Comparison of ENCODE assay signal across 1 cellular context in the genomic region with DNA sequence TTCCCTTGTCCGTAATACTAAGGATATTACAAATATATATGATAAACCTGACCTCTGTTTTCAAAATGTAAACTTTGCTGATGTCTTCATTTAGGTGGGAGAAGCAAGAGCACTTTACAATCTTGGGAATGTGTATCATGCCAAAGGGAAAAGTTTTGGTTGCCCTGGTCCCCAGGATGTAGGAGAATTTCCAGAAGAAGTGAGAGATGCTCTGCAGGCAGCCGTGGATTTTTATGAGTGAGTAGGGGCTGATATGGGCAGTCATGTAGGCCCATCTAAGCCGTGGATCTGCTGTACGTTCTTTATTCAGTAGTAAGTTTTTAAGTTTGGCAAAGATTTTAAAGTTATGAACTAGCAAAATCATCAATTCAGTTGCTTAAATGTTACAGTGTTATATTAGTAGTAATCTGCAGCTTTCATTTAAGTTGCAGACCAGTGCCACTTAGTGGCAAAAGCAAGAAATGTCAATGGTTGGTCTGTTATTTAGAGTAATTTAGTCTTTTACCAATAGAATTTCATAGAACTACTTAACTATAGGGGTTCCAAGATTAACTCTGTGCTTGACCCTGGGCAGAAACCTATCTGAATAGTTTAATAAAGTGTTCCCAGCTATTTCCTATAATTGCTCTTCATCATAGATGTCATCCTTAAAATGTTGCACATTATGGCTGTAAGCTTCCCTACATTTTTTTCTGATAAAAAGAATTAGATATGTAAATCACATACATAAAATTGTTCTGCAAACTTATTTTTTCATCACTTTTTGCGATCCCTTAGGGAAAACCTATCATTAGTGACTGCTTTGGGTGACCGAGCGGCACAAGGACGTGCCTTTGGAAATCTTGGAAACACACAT.
A peak's percentile ranks its signal among the peaks of the same experiment; 100 is the strongest.
TF ChIP-seq lines count a peak whose summit lies in the region.

No MANE protein-coding gene starts in this region.

TF ChIP-seq in HepG2, 621 proteins besides CTCF, POLR2A, EP300 and RAD21:
- TF ChIP-seq KDM6A (CRISPR knock-in tag; IDR thresholded peaks at IDR 0.05; ENCODE audit: low read depth) (no peak), SMC3 (IDR thresholded peaks at IDR 0.05; ENCODE audit: low read length) (peak; percentile 68), ZNF883 (CRISPR knock-in tag; IDR thresholded peaks at IDR 0.05; ENCODE audit: not compliant biosample characterization) (no peak), ZNF703 (CRISPR knock-in tag; IDR thresholded peaks at IDR 0.05; ENCODE audit: borderline replicate concordance) (no peak), MED1 (CRISPR knock-in tag; IDR thresholded peaks at IDR 0.05) (no peak), SNAPC2 (CRISPR knock-in tag; IDR thresholded peaks at IDR 0.05) (no peak), ZNF547 (CRISPR knock-in tag; IDR thresholded peaks at IDR 0.05) (no peak), ZBTB7B (CRISPR knock-in tag; IDR thresholded peaks at IDR 0.05) (no peak), HNRNPK (IDR thresholded peaks at IDR 0.05; ENCODE audit: low read depth, low read length, poor library complexity, severe bottlenecking) (no peak), ZNF432 (CRISPR knock-in tag; IDR thresholded peaks at IDR 0.05; ENCODE audit: borderline replicate concordance) (no peak), CC2D1A (CRISPR knock-in tag; IDR thresholded peaks at IDR 0.05) (no peak), REPIN1 (CRISPR knock-in tag; IDR thresholded peaks at IDR 0.05; ENCODE audit: borderline replicate concordance, low read depth) (no peak), ZBTB34 (CRISPR knock-in tag; IDR thresholded peaks at IDR 0.05) (no peak), KLF16 (CRISPR knock-in tag; IDR thresholded peaks at IDR 0.05) (peak in 1 of 2 experiments; percentile 29; a peak in 1 of 4 replicates), ZNF143 (CRISPR knock-in tag; IDR thresholded peaks at IDR 0.05) (no peak), ETV6 (CRISPR knock-in tag; conservative IDR thresholded peaks at IDR 0.05) (no peak), SP4 (CRISPR knock-in tag; IDR thresholded peaks at IDR 0.05) (no peak), STAG1 (CRISPR knock-in tag; IDR thresholded peaks at IDR 0.05) (peak; percentile 82), ATF2 (CRISPR knock-in tag; IDR thresholded peaks at IDR 0.05) (no peak; the same call in 1 of the 2 replicates), TAF1 (CRISPR knock-in tag; IDR thresholded peaks at IDR 0.05) (no peak), TFE3 (CRISPR knock-in tag; IDR thresholded peaks at IDR 0.05) (no peak)
- TF ChIP-seq, protein P1, sequence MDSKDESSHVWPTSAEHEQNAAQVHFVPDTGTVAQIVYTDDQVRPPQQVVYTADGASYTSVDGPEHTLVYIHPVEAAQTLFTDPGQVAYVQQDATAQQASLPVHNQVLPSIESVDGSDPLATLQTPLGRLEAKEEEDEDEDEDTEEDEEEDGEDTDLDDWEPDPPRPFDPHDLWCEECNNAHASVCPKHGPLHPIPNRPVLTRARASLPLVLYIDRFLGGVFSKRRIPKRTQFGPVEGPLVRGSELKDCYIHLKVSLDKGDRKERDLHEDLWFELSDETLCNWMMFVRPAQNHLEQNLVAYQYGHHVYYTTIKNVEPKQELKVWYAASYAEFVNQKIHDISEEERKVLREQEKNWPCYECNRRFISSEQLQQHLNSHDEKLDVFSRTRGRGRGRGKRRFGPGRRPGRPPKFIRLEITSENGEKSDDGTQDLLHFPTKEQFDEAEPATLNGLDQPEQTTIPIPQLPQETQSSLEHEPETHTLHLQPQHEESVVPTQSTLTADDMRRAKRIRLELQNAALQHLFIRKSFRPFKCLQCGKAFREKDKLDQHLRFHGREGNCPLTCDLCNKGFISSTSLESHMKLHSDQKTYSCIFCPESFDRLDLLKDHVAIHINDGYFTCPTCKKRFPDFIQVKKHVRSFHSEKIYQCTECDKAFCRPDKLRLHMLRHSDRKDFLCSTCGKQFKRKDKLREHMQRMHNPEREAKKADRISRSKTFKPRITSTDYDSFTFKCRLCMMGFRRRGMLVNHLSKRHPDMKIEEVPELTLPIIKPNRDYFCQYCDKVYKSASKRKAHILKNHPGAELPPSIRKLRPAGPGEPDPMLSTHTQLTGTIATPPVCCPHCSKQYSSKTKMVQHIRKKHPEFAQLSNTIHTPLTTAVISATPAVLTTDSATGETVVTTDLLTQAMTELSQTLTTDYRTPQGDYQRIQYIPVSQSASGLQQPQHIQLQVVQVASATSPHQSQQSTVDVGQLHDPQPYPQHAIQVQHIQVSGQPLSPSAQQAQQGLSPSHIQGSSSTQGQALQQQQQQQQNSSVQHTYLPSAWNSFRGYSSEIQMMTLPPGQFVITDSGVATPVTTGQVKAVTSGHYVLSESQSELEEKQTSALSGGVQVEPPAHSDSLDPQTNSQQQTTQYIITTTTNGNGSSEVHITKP (CRISPR knock-in tag; IDR thresholded peaks at IDR 0.05; ENCODE audit: low read depth) = no peak
- TF ChIP-seq, protein P2, sequence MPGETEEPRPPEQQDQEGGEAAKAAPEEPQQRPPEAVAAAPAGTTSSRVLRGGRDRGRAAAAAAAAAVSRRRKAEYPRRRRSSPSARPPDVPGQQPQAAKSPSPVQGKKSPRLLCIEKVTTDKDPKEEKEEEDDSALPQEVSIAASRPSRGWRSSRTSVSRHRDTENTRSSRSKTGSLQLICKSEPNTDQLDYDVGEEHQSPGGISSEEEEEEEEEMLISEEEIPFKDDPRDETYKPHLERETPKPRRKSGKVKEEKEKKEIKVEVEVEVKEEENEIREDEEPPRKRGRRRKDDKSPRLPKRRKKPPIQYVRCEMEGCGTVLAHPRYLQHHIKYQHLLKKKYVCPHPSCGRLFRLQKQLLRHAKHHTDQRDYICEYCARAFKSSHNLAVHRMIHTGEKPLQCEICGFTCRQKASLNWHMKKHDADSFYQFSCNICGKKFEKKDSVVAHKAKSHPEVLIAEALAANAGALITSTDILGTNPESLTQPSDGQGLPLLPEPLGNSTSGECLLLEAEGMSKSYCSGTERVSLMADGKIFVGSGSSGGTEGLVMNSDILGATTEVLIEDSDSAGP (CRISPR knock-in tag; IDR thresholded peaks at IDR 0.05; ENCODE audit: borderline replicate concordance) = no peak
- TF ChIP-seq, protein P3, sequence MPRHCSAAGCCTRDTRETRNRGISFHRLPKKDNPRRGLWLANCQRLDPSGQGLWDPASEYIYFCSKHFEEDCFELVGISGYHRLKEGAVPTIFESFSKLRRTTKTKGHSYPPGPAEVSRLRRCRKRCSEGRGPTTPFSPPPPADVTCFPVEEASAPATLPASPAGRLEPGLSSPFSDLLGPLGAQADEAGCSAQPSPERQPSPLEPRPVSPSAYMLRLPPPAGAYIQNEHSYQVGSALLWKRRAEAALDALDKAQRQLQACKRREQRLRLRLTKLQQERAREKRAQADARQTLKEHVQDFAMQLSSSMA (CRISPR knock-in tag; IDR thresholded peaks at IDR 0.05) = no peak
